Comparison of ENCODE assay signal across 8 cellular contexts in the genomic region with DNA sequence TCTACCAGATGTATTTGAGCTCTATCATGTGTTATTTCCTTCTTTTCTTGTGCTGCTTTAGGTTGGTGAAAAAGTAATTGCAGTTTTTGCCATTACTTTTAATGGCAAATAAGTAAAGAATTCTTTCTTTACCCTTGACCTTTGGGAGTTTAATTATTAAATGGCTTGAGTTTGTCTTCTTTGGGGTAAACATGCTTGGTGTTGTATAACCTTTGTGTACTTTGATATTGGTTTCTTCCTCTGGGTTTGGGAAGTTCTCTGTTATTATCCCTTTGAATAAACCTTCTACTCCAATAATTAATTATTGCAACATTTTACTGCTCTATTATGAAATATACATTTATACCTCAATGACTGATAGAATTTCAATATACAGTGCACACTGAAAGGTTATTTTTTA.
"Had no signal": no experiment of that assay in that cellular context is flagged by ENCODE, and none has a peak within 500 bp of the region (broad histone marks: within the 10 kb centered on the region; RNA-seq: fewer than 3 reads in every experiment).

No MANE protein-coding gene starts in this region.

- H3K4me3 ChIP-seq: GM23248, HAP-1, K562 had no signal

- H3K36me3 ChIP-seq: HAP-1 had no signal

- H3K4me1 ChIP-seq: HAP-1 had no signal

- H3K9ac ChIP-seq: GM23248 had no signal

- H2AFZ ChIP-seq: GM23248 had no signal

- H3K9me3 ChIP-seq: HAP-1 had no signal

- ATAC-seq: HCT116, K562 had no signal

- H3K27ac Mint-ChIP-seq: HFFc6 had no signal

- H3K27ac ChIP-seq: GM23248, HL-60 had no signal

- DNase-seq: GM23248, HFFc6, IMR-90, KG1 had no signal

- H3K4me3 Mint-ChIP-seq: HFFc6 had no signal
